9 cellular contexts compared by ENCODE assay signal in the genomic region with DNA sequence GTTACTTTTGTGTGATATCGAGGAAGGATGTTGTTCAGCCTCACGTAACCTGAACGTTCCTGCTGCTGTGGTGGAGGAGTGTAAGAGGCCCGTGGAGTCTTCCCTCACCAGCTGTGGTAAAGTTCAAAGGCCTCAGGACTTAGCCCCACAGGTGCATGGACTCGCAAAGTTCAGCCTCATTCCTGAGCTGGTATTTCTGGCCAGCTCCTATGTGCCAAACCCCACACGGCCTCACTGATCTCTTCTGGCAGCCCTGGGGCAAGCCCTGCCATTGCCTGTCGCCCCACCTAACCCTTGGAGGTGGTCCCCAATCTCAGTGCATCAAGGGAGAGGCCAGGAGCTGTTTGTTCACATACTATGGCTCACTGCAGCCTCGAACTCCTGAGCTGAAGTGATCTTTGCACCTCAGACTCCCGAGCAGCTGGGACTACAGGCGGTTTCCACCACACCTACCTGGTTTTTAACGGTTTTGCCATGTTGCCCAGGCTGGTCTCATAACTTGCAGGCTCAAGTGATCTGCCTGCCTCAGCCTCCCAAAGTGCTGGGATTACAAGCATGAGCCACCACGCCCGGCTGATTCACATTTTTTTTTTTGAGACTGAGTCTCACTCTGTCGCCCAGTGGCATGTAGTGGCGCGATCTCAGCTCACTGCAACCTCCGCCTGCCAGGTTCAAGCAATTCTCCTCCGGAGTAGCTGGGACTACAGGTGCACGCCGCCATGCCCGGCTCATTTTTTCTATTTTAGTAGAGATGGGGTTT. TPM values are rescaled to one million over a fixed set of nuclear protein-coding genes. Genes with fewer than 3 reads are reported as not detected.
DNase-seq lines count a peak whose midpoint lies in the region; ATAC-seq, FAIRE-seq and TF ChIP-seq lines count a peak whose summit lies in the region.
"Had no signal": no experiment of that assay in that cellular context is flagged by ENCODE, and none has a peak within 500 bp of the region (broad histone marks: within the 10 kb centered on the region; RNA-seq: fewer than 3 reads in every experiment).

No MANE protein-coding gene starts in this region.

- FAIRE-seq in keratinocyte (lab: Jason Lieb, UNC), result no peak

- H3K9me1 ChIP-seq in keratinocyte (ENCODE audit: control insufficient read depth, extremely low read depth, insufficient read depth, low read length), result peaks cover 8% of the 10 kb centered on the region

- H3K27ac Mint-ChIP-seq in activated naive CD4-positive, alpha-beta T cell treated with anti-CD3 and anti-CD28 coated beads for 36 hours, result no peak overlapping the region
- peak overlapping the region; percentile 28 for H3K27ac Mint-ChIP-seq in activated naive CD8-positive, alpha-beta T cell

- H2AFZ ChIP-seq in keratinocyte (ENCODE audit: control insufficient read depth, low read length), result no peak overlapping the region

- H3K4me1 ChIP-seq in keratinocyte (ENCODE audit: control insufficient read depth, extremely low read depth, insufficient read depth, low read length) (peaks cover 37% of the 10 kb centered on the region), subcutaneous abdominal adipose tissue (ENCODE audit: control insufficient read depth in 5 of 5, insufficient read depth in 5 of 5, low read length in 5 of 5) (peaks cover 16 to 50% (median 41%) of the 10 kb centered on the region in 5 donors)

- H3K9me3 Mint-ChIP-seq in activated naive CD4-positive, alpha-beta T cell treated with anti-CD3 and anti-CD28 coated beads for 36 hours, result no peaks in the 10 kb centered on the region
- H3K9me3 Mint-ChIP-seq in activated naive CD8-positive, alpha-beta T cell (ENCODE audit: low read depth), result no peaks in the 10 kb centered on the region

- peak overlapping the region; percentile 99 for H3K9ac ChIP-seq in keratinocyte (ENCODE audit: control insufficient read depth, extremely low read depth, insufficient read depth, low read length)
- peak overlapping the region; percentile 42 to 100 (median 98) for H3K9ac ChIP-seq in subcutaneous abdominal adipose tissue (ENCODE audit: low read length in 5 of 5)

- ATAC-seq in HG02970 (IDR thresholded peaks at IDR 0.05; ENCODE audit: low FRiP score, unreplicated experiment), result no peak
- ATAC-seq: right cardiac atrium had no signal

- DNase-seq in activated naive CD4-positive, alpha-beta T cell treated with anti-CD3 and anti-CD28 coated beads for 36 hours, result no peak
- DNase-seq in activated naive CD4-positive, alpha-beta T cell treated with Interleukin-2 at 50 U/mL for 16 hours, result no peak
- DNase-seq in keratinocyte (ENCODE audit: low read depth, low spot score) (no peak), HK-2 (ENCODE audit: unreplicated experiment) (no peak)
- DNase-seq in activated CD4-positive, alpha-beta T cell treated with anti-CD3 and anti-CD28 coated beads, Interleukin-2, amount 50 U/mL, for 4 hours, result no peak

- H4K20me1 ChIP-seq in keratinocyte (ENCODE audit: control insufficient read depth, extremely low read depth, insufficient read depth, low read length), result peaks cover 46% of the 10 kb centered on the region

- peaks cover 51% of the 10 kb centered on the region for H3K4me1 Mint-ChIP-seq in activated naive CD4-positive, alpha-beta T cell treated with anti-CD3 and anti-CD28 coated beads for 36 hours (ENCODE audit: low read depth)
- peaks cover 50% of the 10 kb centered on the region for H3K4me1 Mint-ChIP-seq in activated naive CD8-positive, alpha-beta T cell (ENCODE audit: low read depth)

- H3K36me3 Mint-ChIP-seq in activated naive CD4-positive, alpha-beta T cell treated with anti-CD3 and anti-CD28 coated beads for 36 hours (ENCODE audit: low read depth), result peaks cover 10% of the 10 kb centered on the region
- no peaks in the 10 kb centered on the region for H3K36me3 Mint-ChIP-seq in activated naive CD8-positive, alpha-beta T cell

- dilution Hi-C loops in keratinocyte (cut with MboI; ENCODE audit: extremely low pct_ligation_motif_present, low sequenced_read_pairs), result no loop called here

- H3K79me2 ChIP-seq in keratinocyte (ENCODE audit: control insufficient read depth, insufficient read depth, low read length), result peaks cover 64% of the 10 kb centered on the region

- peaks cover 8 to 18% of the 10 kb centered on the region in 2 experiments for H3K36me3 ChIP-seq in keratinocyte (ENCODE audit: control insufficient read depth in 2 of 2, extremely low read depth in 1 of 2, insufficient read depth in 2 of 2, low read length in 2 of 2)
- H3K36me3 ChIP-seq in subcutaneous abdominal adipose tissue (ENCODE audit: control insufficient read depth in 5 of 5, insufficient read depth in 5 of 5, low read length in 5 of 5), result peaks cover 0 to 20% (median 10%) of the 10 kb centered on the region in 5 donors

- H3K27me3 Mint-ChIP-seq in activated naive CD4-positive, alpha-beta T cell treated with anti-CD3 and anti-CD28 coated beads for 36 hours (ENCODE audit: low read depth), result peaks cover 6% of the 10 kb centered on the region
- H3K27me3 Mint-ChIP-seq in activated naive CD8-positive, alpha-beta T cell, result no peaks in the 10 kb centered on the region

- no peaks in the 10 kb centered on the region for H3K9me3 ChIP-seq in keratinocyte (ENCODE audit: control insufficient read depth, low read depth, low read length)
- H3K9me3 ChIP-seq in subcutaneous abdominal adipose tissue (ENCODE audit: control insufficient read depth in 5 of 5, low read length in 5 of 5), result no peaks in the 10 kb centered on the region

- H3K27me3 ChIP-seq in keratinocyte (ENCODE audit: control insufficient read depth, extremely low read depth, insufficient read depth, low read length) (no peaks in the 10 kb centered on the region), subcutaneous abdominal adipose tissue (ENCODE audit: control insufficient read depth in 5 of 5, insufficient read depth in 4 of 5, low read length in 5 of 5) (peaks cover 0 to 5% (median 2%) of the 10 kb centered on the region in 5 donors)

- CTCF ChIA-PET in activated naive CD4-positive, alpha-beta T cell treated with anti-CD3 and anti-CD28 coated beads for 36 hours (lab: Charles Lee), result interaction anchor here (0.6 to 1.2 kb wide), 2 partner anchors 9 to 57 kb away, joined by 3 to 4 read pairs; no protein-coding TSS in a partner anchor

- TF ChIP-seq CTCF in keratinocyte (optimal IDR thresholded peaks at IDR 0.05 in 1 of 3, IDR thresholded peaks at IDR 0.05 in 1 of 3, conservative IDR thresholded peaks at IDR 0.05 in 1 of 3; ENCODE audit: extremely low read depth in 1 of 3, insufficient read depth in 2 of 3, low read length in 3 of 3), result no peak

- H3K4me3 ChIP-seq in keratinocyte (ENCODE audit: control insufficient read depth in 2 of 3, extremely low read depth in 1 of 3, insufficient read depth in 2 of 3, low read depth in 1 of 3, low read length in 3 of 3), result peak overlapping the region in 2 of 3 experiments; percentile 96 to 97
- H3K4me3 ChIP-seq in subcutaneous abdominal adipose tissue (ENCODE audit: low read depth in 1 of 5, low read length in 5 of 5), result peak overlapping the region in 4 of 5 donors; percentile 87 to 98 (median 91)

- H3K27ac ChIP-seq in keratinocyte (ENCODE audit: control insufficient read depth, insufficient read depth, low read length), result peak overlapping the region; percentile 51
- no peak overlapping the region for H3K27ac ChIP-seq in subcutaneous abdominal adipose tissue (ENCODE audit: low read depth, low read length)

- intact Hi-C loops in activated naive CD4-positive, alpha-beta T cell treated with anti-CD3 and anti-CD28 coated beads for 36 hours (cut with micrococcal nuclease), result loop anchor here (5.0 kb wide), 1 partner anchor 219 kb away; a partner anchor contains a TSS

- H3K4me3 Mint-ChIP-seq in activated naive CD4-positive, alpha-beta T cell treated with anti-CD3 and anti-CD28 coated beads for 36 hours, result peak overlapping the region; percentile 88
- peak overlapping the region; percentile 93 for H3K4me3 Mint-ChIP-seq in activated naive CD8-positive, alpha-beta T cell

- peak overlapping the region; percentile 97 for H3K4me2 ChIP-seq in keratinocyte (ENCODE audit: control insufficient read depth, extremely low read depth, insufficient read depth, low read depth, low read length)

RNA-seq across cellular contexts. Expression of a gene that starts 2.2 kb away (rescaled TPM):
- 10 to 100 TPM; 25.6 to 26.1 TPM for total RNA-seq in activated naive CD4-positive, alpha-beta T cell treated with anti-CD3 and anti-CD28 coated beads for 36 hours
- 10.7 to 15.2 TPM (median 13.7 TPM) in 3 replicates for polyA plus RNA-seq in keratinocyte
- 8.8 TPM for polyA plus RNA-seq in keratinocyte (2011; ENCODE audit: low read depth)
- 5.8 and 13.6 TPM in 2 replicates for polyA plus RNA-seq in keratinocyte (2011; cell fraction: cytosol; rRNA removed)
- 27.9 and 36.6 TPM in 2 replicates for polyA plus RNA-seq in keratinocyte (2011; cell fraction: nucleus; rRNA removed)
- polyA plus RNA-seq in keratinocyte (2012; ENCODE audit: low replicate concordance), result 10.3 and 23.2 TPM in 2 replicates
- polyA minus RNA-seq in keratinocyte, result 10.0 to 29.1 TPM (median 12.6 TPM) in 3 replicates
- 18.0 TPM for polyA minus RNA-seq in keratinocyte (2011; cell fraction: cytosol; rRNA and poly(A)+ RNA removed)
- polyA minus RNA-seq in keratinocyte (2011; cell fraction: nucleus; rRNA and poly(A)+ RNA removed), result 32.3 and 38.0 TPM in 2 replicates

RNA-seq across cellular contexts. Expression of a gene that starts 17.7 kb away (rescaled TPM):
- total RNA-seq in activated naive CD4-positive, alpha-beta T cell treated with anti-CD3 and anti-CD28 coated beads for 36 hours, result 1 to 10 TPM; 8.3 to 9.9 TPM
- polyA plus RNA-seq in keratinocyte, result 23.1 to 63.6 TPM (median 24.3 TPM) in 3 replicates
- polyA plus RNA-seq in keratinocyte (2011; ENCODE audit: low read depth), result 11.0 TPM
- polyA plus RNA-seq in keratinocyte (2011; cell fraction: cytosol; rRNA removed), result 11.0 and 33.6 TPM in 2 replicates
- 91.2 and 106 TPM in 2 replicates for polyA plus RNA-seq in keratinocyte (2011; cell fraction: nucleus; rRNA removed)
- 23.0 and 32.2 TPM in 2 replicates for polyA plus RNA-seq in keratinocyte (2012; ENCODE audit: low replicate concordance)
- polyA minus RNA-seq in keratinocyte, result 10.4 to 19.1 TPM (median 15.0 TPM) in 3 replicates
- polyA minus RNA-seq in keratinocyte (2011; cell fraction: cytosol; rRNA and poly(A)+ RNA removed), result 56.2 TPM
- 30.8 and 35.3 TPM in 2 replicates for polyA minus RNA-seq in keratinocyte (2011; cell fraction: nucleus; rRNA and poly(A)+ RNA removed)

RNA-seq across cellular contexts. Expression of a gene that starts 17.9 kb away (rescaled TPM):
- total RNA-seq in activated naive CD4-positive, alpha-beta T cell treated with anti-CD3 and anti-CD28 coated beads for 36 hours, result 1 to 10 TPM; 4.5 to 5.2 TPM
- polyA plus RNA-seq in keratinocyte, result 0.94 to 1.5 TPM (median 1.2 TPM) in 3 replicates
- polyA plus RNA-seq in keratinocyte (2011; ENCODE audit: low read depth), result 1.7 TPM
- polyA plus RNA-seq in keratinocyte (2011; cell fraction: cytosol; rRNA removed), result 0.13 and 0.73 TPM in 2 replicates
- polyA plus RNA-seq in keratinocyte (2011; cell fraction: nucleus; rRNA removed), result 4.6 and 7.2 TPM in 2 replicates
- 0.81 and 1.4 TPM in 2 replicates for polyA plus RNA-seq in keratinocyte (2012; ENCODE audit: low replicate concordance)
- polyA minus RNA-seq in keratinocyte, result 0.13 to 0.58 TPM (median 0.49 TPM) in 3 replicates
- polyA minus RNA-seq in keratinocyte (2011; cell fraction: cytosol; rRNA and poly(A)+ RNA removed), result 1.2 TPM
- 0.31 and 1.2 TPM in 2 replicates for polyA minus RNA-seq in keratinocyte (2011; cell fraction: nucleus; rRNA and poly(A)+ RNA removed)

RNA-seq across cellular contexts. Expression of a gene that starts 37.3 kb away (rescaled TPM):
- 10 to 100 TPM; 83.2 to 92.7 TPM for total RNA-seq in activated naive CD4-positive, alpha-beta T cell treated with anti-CD3 and anti-CD28 coated beads for 36 hours
- polyA plus RNA-seq in keratinocyte, result 7.1 to 10.9 TPM (median 9.5 TPM) in 3 replicates
- 1.7 TPM for polyA plus RNA-seq in keratinocyte (2011; ENCODE audit: low read depth)
- 2.3 and 8.0 TPM in 2 replicates for polyA plus RNA-seq in keratinocyte (2011; cell fraction: cytosol; rRNA removed)
- polyA plus RNA-seq in keratinocyte (2011; cell fraction: nucleus; rRNA removed), result 8.6 and 13.2 TPM in 2 replicates
- polyA plus RNA-seq in keratinocyte (2012; ENCODE audit: low replicate concordance), result 7.1 and 18.0 TPM in 2 replicates
- 5.1 to 18.7 TPM (median 6.4 TPM) in 3 replicates for polyA minus RNA-seq in keratinocyte
- 19.0 TPM for polyA minus RNA-seq in keratinocyte (2011; cell fraction: cytosol; rRNA and poly(A)+ RNA removed)
- 5.8 and 11.1 TPM in 2 replicates for polyA minus RNA-seq in keratinocyte (2011; cell fraction: nucleus; rRNA and poly(A)+ RNA removed)

RNA-seq across cellular contexts. Expression of a gene that starts 41.1 kb away (rescaled TPM):
- total RNA-seq in activated naive CD4-positive, alpha-beta T cell treated with anti-CD3 and anti-CD28 coated beads for 36 hours, result 1 to 10 TPM; 1.0 to 1.3 TPM
- 0.14 to 0.44 TPM (median 0.28 TPM) in 3 replicates for polyA plus RNA-seq in keratinocyte
- polyA plus RNA-seq in keratinocyte (2011; ENCODE audit: low read depth), result not detected
- 0.09 and 0.18 TPM in 2 replicates for polyA plus RNA-seq in keratinocyte (2011; cell fraction: cytosol; rRNA removed)
- 0.53 and 1.1 TPM in 2 replicates for polyA plus RNA-seq in keratinocyte (2011; cell fraction: nucleus; rRNA removed)
- 0.39 and 0.45 TPM in 2 replicates for polyA plus RNA-seq in keratinocyte (2012; ENCODE audit: low replicate concordance)
- polyA minus RNA-seq in keratinocyte, result 0.26 to 0.38 TPM (median 0.30 TPM) in 3 replicates
- not detected for polyA minus RNA-seq in keratinocyte (2011; cell fraction: cytosol; rRNA and poly(A)+ RNA removed)
- 0.23 and 0.63 TPM in 2 replicates for polyA minus RNA-seq in keratinocyte (2011; cell fraction: nucleus; rRNA and poly(A)+ RNA removed)
